ENCODE assay signal across 1 cellular context in genomic region chr1:180215856-180216625, GRCh38.
TF ChIP-seq lines count a peak whose summit lies in the region.

No MANE protein-coding gene starts in this region.

TF ChIP-seq in K562, 482 proteins besides CTCF, POLR2A, EP300 and RAD21:
- TF ChIP-seq, protein P1, sequence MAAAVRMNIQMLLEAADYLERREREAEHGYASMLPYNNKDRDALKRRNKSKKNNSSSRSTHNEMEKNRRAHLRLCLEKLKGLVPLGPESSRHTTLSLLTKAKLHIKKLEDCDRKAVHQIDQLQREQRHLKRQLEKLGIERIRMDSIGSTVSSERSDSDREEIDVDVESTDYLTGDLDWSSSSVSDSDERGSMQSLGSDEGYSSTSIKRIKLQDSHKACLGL (CRISPR knock-in tag; IDR thresholded peaks at IDR 0.05; ENCODE audit: borderline replicate concordance, poor library complexity, severe bottlenecking) = no peak
- TF ChIP-seq, protein P2, sequence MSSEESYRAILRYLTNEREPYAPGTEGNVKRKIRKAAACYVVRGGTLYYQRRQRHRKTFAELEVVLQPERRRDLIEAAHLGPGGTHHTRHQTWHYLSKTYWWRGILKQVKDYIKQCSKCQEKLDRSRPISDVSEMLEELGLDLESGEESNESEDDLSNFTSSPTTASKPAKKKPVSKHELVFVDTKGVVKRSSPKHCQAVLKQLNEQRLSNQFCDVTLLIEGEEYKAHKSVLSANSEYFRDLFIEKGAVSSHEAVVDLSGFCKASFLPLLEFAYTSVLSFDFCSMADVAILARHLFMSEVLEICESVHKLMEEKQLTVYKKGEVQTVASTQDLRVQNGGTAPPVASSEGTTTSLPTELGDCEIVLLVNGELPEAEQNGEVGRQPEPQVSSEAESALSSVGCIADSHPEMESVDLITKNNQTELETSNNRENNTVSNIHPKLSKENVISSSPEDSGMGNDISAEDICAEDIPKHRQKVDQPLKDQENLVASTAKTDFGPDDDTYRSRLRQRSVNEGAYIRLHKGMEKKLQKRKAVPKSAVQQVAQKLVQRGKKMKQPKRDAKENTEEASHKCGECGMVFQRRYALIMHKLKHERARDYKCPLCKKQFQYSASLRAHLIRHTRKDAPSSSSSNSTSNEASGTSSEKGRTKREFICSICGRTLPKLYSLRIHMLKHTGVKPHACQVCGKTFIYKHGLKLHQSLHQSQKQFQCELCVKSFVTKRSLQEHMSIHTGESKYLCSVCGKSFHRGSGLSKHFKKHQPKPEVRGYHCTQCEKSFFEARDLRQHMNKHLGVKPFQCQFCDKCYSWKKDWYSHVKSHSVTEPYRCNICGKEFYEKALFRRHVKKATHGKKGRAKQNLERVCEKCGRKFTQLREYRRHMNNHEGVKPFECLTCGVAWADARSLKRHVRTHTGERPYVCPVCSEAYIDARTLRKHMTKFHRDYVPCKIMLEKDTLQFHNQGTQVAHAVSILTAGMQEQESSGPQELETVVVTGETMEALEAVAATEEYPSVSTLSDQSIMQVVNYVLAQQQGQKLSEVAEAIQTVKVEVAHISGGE (CRISPR knock-in tag; IDR thresholded peaks at IDR 0.05) = no peak
- TF ChIP-seq TEAD1 (CRISPR knock-in tag; IDR thresholded peaks at IDR 0.05) (no peak), BRF1 (IDR thresholded peaks at IDR 0.05; ENCODE audit: borderline replicate concordance, extremely low read depth, insufficient read length) (no peak), MEF2A (IDR thresholded peaks at IDR 0.05; ENCODE audit: control insufficient read depth, low read depth, low read length) (no peak), HDAC6 (IDR thresholded peaks at IDR 0.05; ENCODE audit: low read depth, low read length) (no peak), ZNF785 (CRISPR knock-in tag; IDR thresholded peaks at IDR 0.05) (no peak), LEF1 (IDR thresholded peaks at IDR 0.05) (no peak), PATZ1 (CRISPR knock-in tag; IDR thresholded peaks at IDR 0.05; ENCODE audit: borderline replicate concordance) (no peak), HDGF (IDR thresholded peaks at IDR 0.05) (no peak), NKRF (IDR thresholded peaks at IDR 0.05; ENCODE audit: borderline replicate concordance) (no peak), DIDO1 (tag; IDR thresholded peaks at IDR 0.05; ENCODE audit: low read depth) (no peak), CBFA2T3 (IDR thresholded peaks at IDR 0.05) (no peak), FOXO4 (CRISPR knock-in tag; IDR thresholded peaks at IDR 0.05) (no peak), ERF (CRISPR knock-in tag; IDR thresholded peaks at IDR 0.05) (no peak)
- TF ChIP-seq, protein P3, sequence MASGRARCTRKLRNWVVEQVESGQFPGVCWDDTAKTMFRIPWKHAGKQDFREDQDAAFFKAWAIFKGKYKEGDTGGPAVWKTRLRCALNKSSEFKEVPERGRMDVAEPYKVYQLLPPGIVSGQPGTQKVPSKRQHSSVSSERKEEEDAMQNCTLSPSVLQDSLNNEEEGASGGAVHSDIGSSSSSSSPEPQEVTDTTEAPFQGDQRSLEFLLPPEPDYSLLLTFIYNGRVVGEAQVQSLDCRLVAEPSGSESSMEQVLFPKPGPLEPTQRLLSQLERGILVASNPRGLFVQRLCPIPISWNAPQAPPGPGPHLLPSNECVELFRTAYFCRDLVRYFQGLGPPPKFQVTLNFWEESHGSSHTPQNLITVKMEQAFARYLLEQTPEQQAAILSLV (tag; IDR thresholded peaks at IDR 0.05) = no peak
- TF ChIP-seq, protein P4, sequence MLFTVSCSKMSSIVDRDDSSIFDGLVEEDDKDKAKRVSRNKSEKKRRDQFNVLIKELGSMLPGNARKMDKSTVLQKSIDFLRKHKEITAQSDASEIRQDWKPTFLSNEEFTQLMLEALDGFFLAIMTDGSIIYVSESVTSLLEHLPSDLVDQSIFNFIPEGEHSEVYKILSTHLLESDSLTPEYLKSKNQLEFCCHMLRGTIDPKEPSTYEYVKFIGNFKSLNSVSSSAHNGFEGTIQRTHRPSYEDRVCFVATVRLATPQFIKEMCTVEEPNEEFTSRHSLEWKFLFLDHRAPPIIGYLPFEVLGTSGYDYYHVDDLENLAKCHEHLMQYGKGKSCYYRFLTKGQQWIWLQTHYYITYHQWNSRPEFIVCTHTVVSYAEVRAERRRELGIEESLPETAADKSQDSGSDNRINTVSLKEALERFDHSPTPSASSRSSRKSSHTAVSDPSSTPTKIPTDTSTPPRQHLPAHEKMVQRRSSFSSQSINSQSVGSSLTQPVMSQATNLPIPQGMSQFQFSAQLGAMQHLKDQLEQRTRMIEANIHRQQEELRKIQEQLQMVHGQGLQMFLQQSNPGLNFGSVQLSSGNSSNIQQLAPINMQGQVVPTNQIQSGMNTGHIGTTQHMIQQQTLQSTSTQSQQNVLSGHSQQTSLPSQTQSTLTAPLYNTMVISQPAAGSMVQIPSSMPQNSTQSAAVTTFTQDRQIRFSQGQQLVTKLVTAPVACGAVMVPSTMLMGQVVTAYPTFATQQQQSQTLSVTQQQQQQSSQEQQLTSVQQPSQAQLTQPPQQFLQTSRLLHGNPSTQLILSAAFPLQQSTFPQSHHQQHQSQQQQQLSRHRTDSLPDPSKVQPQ (CRISPR knock-in tag; IDR thresholded peaks at IDR 0.05; ENCODE audit: borderline replicate concordance) = no peak
